8 cellular contexts compared by ENCODE assay signal in the genomic region with DNA sequence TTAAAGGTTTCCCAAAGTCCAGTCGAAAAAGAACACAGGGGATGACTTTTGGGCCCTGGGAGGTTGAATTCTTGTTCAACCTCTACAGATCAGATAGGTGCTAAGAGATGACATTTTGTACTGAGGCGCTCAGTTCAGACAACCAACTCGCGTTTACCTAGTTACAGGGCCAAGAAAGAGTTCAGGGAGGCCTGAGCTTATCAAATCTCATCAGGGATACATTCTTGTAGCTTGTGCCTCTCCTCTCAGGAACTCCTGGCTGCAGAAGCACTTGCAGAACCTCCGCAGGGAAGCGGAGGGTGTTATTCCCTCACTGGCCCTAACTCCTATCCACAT. TPM values are rescaled to one million over a fixed set of nuclear protein-coding genes. Genes with fewer than 3 reads are reported as not detected.
A peak's percentile ranks its signal among the peaks of the same experiment; 100 is the strongest.
DNase-seq lines count a peak whose midpoint lies in the region; ATAC-seq and TF ChIP-seq lines count a peak whose summit lies in the region.

No MANE protein-coding gene starts in this region.

- peak overlapping the region; percentile 62 for H3K4me3 ChIP-seq in GM12864 (ENCODE audit: low read depth, low read length)
- H3K4me3 ChIP-seq in SK-N-SH (ENCODE audit: low read depth in 2 of 2, low read length in 1 of 2) = peak overlapping the region; percentile 83 to 90
- H3K4me3 ChIP-seq in fibroblast of pulmonary artery (replicated peaks; ENCODE audit: low read depth, low read length) = peak overlapping the region; percentile 91
- peak overlapping the region; percentile 100 for H3K4me3 ChIP-seq in psoas muscle

- no peaks in the 10 kb centered on the region for H3K27me3 ChIP-seq in SK-N-SH (ENCODE audit: insufficient read depth)
- H3K27me3 ChIP-seq in psoas muscle (ENCODE audit: insufficient read depth in 3 of 3, low read length in 2 of 3) = no peaks in the 10 kb centered on the region

- no peak for TF ChIP-seq CTCF in GM12864 (IDR thresholded peaks at IDR 0.05; ENCODE audit: low read depth, low read length, missing control alignments)
- TF ChIP-seq CTCF in SK-N-SH (IDR thresholded peaks at IDR 0.05) = no peak
- no peak for TF ChIP-seq CTCF in fibroblast of pulmonary artery (IDR thresholded peaks at IDR 0.05; ENCODE audit: low read length, missing control alignments)
- TF ChIP-seq CTCF in psoas muscle (IDR thresholded peaks at IDR 0.05) = no peak

- H3K9me2 ChIP-seq in SK-N-SH = no peaks in the 10 kb centered on the region

- peak overlapping the region; percentile 83 for H2AFZ ChIP-seq in SK-N-SH (ENCODE audit: low read depth)

- TF ChIP-seq RAD21 in SK-N-SH (IDR thresholded peaks at IDR 0.05; ENCODE audit: low read length) = no peak

- no peaks in the 10 kb centered on the region for H3F3A ChIP-seq in SK-N-SH (replicated peaks; ENCODE audit: insufficient read depth)

- intact Hi-C loops in psoas muscle (cut with DNase I) = loop anchor here in 1 of 2 donors (10.0 kb wide), 1 partner anchor 407 kb away; a partner anchor contains a TSS

- WGBS in SK-N-SH (ENCODE audit: low lambda C conversion rate) = 51% methylated on average over 6 of the region's 6 CpGs
- 31 to 40% (median 35%) methylated on average over 6 of the region's 6 CpGs for WGBS in psoas muscle, 3 donors

- peaks cover 47% of the 10 kb centered on the region for H3K79me2 ChIP-seq in SK-N-SH (ENCODE audit: insufficient read depth)

- H3K9me3 ChIP-seq in SK-N-SH (0 out of 2 replicates have a peak, but pooled peaks cover 6% of the 10 kb centered on the region), psoas muscle (peaks cover 22% of the 10 kb centered on the region)

- peak overlapping the region; percentile 84 for H3K4me2 ChIP-seq in SK-N-SH

- POLR2A ChIA-PET in SK-N-SH (lab: Yijun Ruan, JAX) = interaction anchor here (2.0 kb wide), 1 partner anchor 115 kb away, joined by 4 read pairs; a partner anchor contains a TSS

- peak in 1 of 4 donors; percentile 14 for ATAC-seq in psoas muscle
- ATAC-seq in HG03135 (IDR thresholded peaks at IDR 0.05; ENCODE audit: unreplicated experiment) = no peak

- no peak for DNase-seq in GM12864 (ENCODE audit: low read depth)
- DNase-seq in SK-N-SH = no peak
- no peak for DNase-seq in fibroblast of pulmonary artery (ENCODE audit: low read depth)
- no peak for DNase-seq in psoas muscle
- DNase-seq in NCI-H1694 (lab: John Stamatoyannopoulos, UW) = no peak
- no peak for DNase-seq in T1000 (lab: John Stamatoyannopoulos, UW)
- DNase-seq in occipital lobe (lab: John Stamatoyannopoulos, UW) = no peak

- peaks cover 24 to 40% of the 10 kb centered on the region in 2 experiments for H3K36me3 ChIP-seq in SK-N-SH (replicated peaks in 1 of 2; ENCODE audit: control insufficient read depth in 1 of 2, insufficient read depth in 2 of 2, low read length in 1 of 2)
- H3K36me3 ChIP-seq in psoas muscle (ENCODE audit: insufficient read depth in 1 of 2, low read depth in 1 of 2) = peaks cover 10 to 41% of the 10 kb centered on the region in 2 donors

- no peak for TF ChIP-seq EP300 in SK-N-SH (IDR thresholded peaks at IDR 0.05; ENCODE audit: borderline replicate concordance in 1 of 2, low read depth in 1 of 2, low read length in 1 of 2)

- H4K20me1 ChIP-seq in SK-N-SH (ENCODE audit: insufficient read depth) = no peaks in the 10 kb centered on the region

- H3K4me1 ChIP-seq in SK-N-SH (ENCODE audit: control insufficient read depth in 1 of 2, insufficient read depth in 2 of 2, low read depth in 1 of 2, low read length in 1 of 2) = peaks cover 0 to 5% of the 10 kb centered on the region in 2 experiments; a peak in 1 of 4 replicates
- H3K4me1 ChIP-seq in psoas muscle = peaks cover 23% of the 10 kb centered on the region

- peak overlapping the region in 1 of 2 experiments; percentile 40; a peak in 1 of 4 replicates for H3K27ac ChIP-seq in SK-N-SH (ENCODE audit: low read depth in 2 of 2, low read length in 1 of 2)
- peak overlapping the region; percentile 91 for H3K27ac ChIP-seq in psoas muscle

- H3K9ac ChIP-seq in SK-N-SH = peak overlapping the region; percentile 86; the same call in 1 of the 2 replicates

- CTCF ChIA-PET in SK-N-SH (lab: Yijun Ruan, JAX) = interaction anchor here (1.2 kb wide), 1 partner anchor 8 kb away, joined by 3 read pairs; no protein-coding TSS in a partner anchor

TF ChIP-seq in SK-N-SH, 30 proteins besides CTCF, POLR2A, EP300 and RAD21:
- TF ChIP-seq YY1 (IDR thresholded peaks at IDR 0.05; ENCODE audit: low read depth) (no peak), JUND (IDR thresholded peaks at IDR 0.05) (no peak), RXRA (IDR thresholded peaks at IDR 0.05; ENCODE audit: borderline replicate concordance, low read depth) (no peak), MEF2A (IDR thresholded peaks at IDR 0.05; ENCODE audit: borderline replicate concordance, low read depth) (no peak), TAF1 (IDR thresholded peaks at IDR 0.05; ENCODE audit: borderline replicate concordance, low read depth, low read length) (no peak), POLR2AphosphoS5 (IDR thresholded peaks at IDR 0.05; ENCODE audit: low read depth, low read length) (no peak), RFX5 (IDR thresholded peaks at IDR 0.05; ENCODE audit: low read length) (no peak)
- TF ChIP-seq, protein P1, sequence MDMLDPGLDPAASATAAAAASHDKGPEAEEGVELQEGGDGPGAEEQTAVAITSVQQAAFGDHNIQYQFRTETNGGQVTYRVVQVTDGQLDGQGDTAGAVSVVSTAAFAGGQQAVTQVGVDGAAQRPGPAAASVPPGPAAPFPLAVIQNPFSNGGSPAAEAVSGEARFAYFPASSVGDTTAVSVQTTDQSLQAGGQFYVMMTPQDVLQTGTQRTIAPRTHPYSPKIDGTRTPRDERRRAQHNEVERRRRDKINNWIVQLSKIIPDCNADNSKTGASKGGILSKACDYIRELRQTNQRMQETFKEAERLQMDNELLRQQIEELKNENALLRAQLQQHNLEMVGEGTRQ (IDR thresholded peaks at IDR 0.05; ENCODE audit: borderline replicate concordance, low read depth, low read length) = no peak
- TF ChIP-seq, protein P2, sequence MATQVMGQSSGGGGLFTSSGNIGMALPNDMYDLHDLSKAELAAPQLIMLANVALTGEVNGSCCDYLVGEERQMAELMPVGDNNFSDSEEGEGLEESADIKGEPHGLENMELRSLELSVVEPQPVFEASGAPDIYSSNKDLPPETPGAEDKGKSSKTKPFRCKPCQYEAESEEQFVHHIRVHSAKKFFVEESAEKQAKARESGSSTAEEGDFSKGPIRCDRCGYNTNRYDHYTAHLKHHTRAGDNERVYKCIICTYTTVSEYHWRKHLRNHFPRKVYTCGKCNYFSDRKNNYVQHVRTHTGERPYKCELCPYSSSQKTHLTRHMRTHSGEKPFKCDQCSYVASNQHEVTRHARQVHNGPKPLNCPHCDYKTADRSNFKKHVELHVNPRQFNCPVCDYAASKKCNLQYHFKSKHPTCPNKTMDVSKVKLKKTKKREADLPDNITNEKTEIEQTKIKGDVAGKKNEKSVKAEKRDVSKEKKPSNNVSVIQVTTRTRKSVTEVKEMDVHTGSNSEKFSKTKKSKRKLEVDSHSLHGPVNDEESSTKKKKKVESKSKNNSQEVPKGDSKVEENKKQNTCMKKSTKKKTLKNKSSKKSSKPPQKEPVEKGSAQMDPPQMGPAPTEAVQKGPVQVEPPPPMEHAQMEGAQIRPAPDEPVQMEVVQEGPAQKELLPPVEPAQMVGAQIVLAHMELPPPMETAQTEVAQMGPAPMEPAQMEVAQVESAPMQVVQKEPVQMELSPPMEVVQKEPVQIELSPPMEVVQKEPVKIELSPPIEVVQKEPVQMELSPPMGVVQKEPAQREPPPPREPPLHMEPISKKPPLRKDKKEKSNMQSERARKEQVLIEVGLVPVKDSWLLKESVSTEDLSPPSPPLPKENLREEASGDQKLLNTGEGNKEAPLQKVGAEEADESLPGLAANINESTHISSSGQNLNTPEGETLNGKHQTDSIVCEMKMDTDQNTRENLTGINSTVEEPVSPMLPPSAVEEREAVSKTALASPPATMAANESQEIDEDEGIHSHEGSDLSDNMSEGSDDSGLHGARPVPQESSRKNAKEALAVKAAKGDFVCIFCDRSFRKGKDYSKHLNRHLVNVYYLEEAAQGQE (IDR thresholded peaks at IDR 0.05; ENCODE audit: low read depth, low read length) = no peak
- TF ChIP-seq, protein P3, sequence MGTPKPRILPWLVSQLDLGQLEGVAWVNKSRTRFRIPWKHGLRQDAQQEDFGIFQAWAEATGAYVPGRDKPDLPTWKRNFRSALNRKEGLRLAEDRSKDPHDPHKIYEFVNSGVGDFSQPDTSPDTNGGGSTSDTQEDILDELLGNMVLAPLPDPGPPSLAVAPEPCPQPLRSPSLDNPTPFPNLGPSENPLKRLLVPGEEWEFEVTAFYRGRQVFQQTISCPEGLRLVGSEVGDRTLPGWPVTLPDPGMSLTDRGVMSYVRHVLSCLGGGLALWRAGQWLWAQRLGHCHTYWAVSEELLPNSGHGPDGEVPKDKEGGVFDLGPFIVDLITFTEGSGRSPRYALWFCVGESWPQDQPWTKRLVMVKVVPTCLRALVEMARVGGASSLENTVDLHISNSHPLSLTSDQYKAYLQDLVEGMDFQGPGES (IDR thresholded peaks at IDR 0.05; ENCODE audit: low read depth, low read length) = no peak

RNA-seq across cellular contexts. Expression of a gene that starts 0.8 kb away (rescaled TPM):
- 7.5 and 10.0 TPM in 2 replicates for polyA plus RNA-seq in SK-N-SH (2012; rRNA removed)
- polyA plus RNA-seq in SK-N-SH (2012; cell fraction: cytosol; rRNA removed) = 5.1 and 5.4 TPM in 2 replicates
- polyA plus RNA-seq in SK-N-SH (2012; cell fraction: nucleus; rRNA removed) = 24.1 and 31.0 TPM in 2 replicates
- 10 to 100 TPM in 1 of 4 donors, 1 to 10 TPM in 3; 7.7 to 15.5 (median 9.0) TPM for total RNA-seq in psoas muscle
- 10 to 100 TPM in 1 of 3 donors, 1 to 10 TPM in 2; 3.6 to 12.4 (median 4.4) TPM for polyA plus RNA-seq in psoas muscle
- total RNA-seq in occipital lobe = 51.6 TPM

RNA-seq across cellular contexts. Expression of a gene that starts 20.0 kb away (rescaled TPM):
- not detected in 2 replicates for polyA plus RNA-seq in SK-N-SH (2012; rRNA removed)
- not detected in 2 replicates for polyA plus RNA-seq in SK-N-SH (2012; cell fraction: cytosol; rRNA removed)
- polyA plus RNA-seq in SK-N-SH (2012; cell fraction: nucleus; rRNA removed) = not detected in 2 replicates
- 1 to 10 TPM; 3.4 to 8.8 (median 5.8) TPM for total RNA-seq in psoas muscle
- polyA plus RNA-seq in psoas muscle = 1 to 10 TPM; 3.1 to 5.1 (median 3.1) TPM
- total RNA-seq in occipital lobe = 36.2 TPM

RNA-seq across cellular contexts. Expression of a gene that starts 22.0 kb away (rescaled TPM):
- polyA plus RNA-seq in SK-N-SH (2012; rRNA removed) (3.5 and 3.7 TPM in 2 replicates), psoas muscle (10 to 100 TPM in 1 of 3 donors, 1 to 10 TPM in 2; 7.1 to 10.5 (median 8.6) TPM)
- 3.4 and 4.2 TPM in 2 replicates for polyA plus RNA-seq in SK-N-SH (2012; cell fraction: cytosol; rRNA removed)
- 7.5 and 8.2 TPM in 2 replicates for polyA plus RNA-seq in SK-N-SH (2012; cell fraction: nucleus; rRNA removed)
- total RNA-seq in psoas muscle (10 to 100 TPM; 10.9 to 14.1 (median 12.1) TPM), occipital lobe (69.7 TPM)

RNA-seq across cellular contexts. Expression of a gene that starts 38.4 kb away (rescaled TPM):
- polyA plus RNA-seq in SK-N-SH (2012; rRNA removed) (not detected in 2 replicates), psoas muscle (1 to 10 TPM in 1 of 3 donors, under 1 TPM in 2; 0.61 to 1.4 (median 0.68) TPM)
- polyA plus RNA-seq in SK-N-SH (2012; cell fraction: cytosol; rRNA removed) = not detected in 2 replicates
- polyA plus RNA-seq in SK-N-SH (2012; cell fraction: nucleus; rRNA removed) = 0.04 TPM in 1 of 2 replicates, not detected in the other
- total RNA-seq in psoas muscle (1 to 10 TPM; 1.1 to 2.8 (median 2.2) TPM), occipital lobe (42.7 TPM)
